Comparison of ENCODE assay signal across 1 cellular context in the genomic region with DNA sequence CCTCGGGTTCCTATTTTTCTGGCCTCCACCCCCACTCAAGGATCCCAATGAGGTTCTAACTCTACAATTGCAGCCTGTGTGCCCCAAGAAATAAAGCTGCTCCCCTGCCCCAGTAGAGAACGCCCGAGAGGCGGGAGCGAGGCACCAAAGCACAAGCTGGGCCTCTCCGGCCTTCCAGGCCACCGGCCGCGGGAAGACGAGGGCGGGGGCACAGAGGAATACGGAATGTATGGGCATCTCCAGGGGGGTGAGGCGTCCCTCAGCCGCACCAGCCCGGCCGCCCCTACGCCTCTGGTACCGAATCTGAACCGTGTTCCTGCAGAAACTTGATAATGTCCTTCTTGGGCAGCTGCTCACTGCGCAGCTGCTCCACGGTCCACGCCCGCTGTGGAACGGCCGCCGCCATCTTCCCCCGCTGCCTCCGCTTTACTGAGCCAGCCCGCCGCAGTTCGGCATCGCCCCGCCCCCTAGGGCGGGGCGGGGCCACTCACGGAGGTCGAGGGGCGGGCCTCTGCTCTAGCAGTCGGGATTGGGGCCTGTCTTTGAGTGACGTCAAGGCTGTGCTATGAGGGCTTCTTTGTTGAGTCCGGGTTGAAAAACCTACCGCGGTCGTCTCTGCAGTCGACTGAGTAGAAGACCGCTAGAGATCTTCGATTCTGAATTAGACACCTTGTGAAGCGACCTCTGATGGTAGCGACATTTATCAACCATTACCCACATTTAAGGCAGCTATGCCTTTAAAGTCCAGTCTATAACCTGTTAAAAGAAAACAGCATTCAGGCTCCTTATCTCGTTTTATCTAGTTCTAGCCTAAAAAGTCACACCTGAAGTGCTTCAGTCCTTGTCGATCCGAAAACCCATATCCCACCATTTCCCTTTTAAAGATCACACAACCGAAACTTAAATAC.
A peak's percentile ranks its signal among the peaks of the same experiment; 100 is the strongest.
TF ChIP-seq lines count a peak whose summit lies in the region.

Gene FKBP3 (minus strand): TSS at position 431 of the 908 bp plus-strand sequence. CDS start 25 bp downstream, at position 406.

TF ChIP-seq in WTC11, 78 proteins besides CTCF, POLR2A, EP300 and RAD21 (continued from another document and continues in another):
- TF ChIP-seq, protein P1, sequence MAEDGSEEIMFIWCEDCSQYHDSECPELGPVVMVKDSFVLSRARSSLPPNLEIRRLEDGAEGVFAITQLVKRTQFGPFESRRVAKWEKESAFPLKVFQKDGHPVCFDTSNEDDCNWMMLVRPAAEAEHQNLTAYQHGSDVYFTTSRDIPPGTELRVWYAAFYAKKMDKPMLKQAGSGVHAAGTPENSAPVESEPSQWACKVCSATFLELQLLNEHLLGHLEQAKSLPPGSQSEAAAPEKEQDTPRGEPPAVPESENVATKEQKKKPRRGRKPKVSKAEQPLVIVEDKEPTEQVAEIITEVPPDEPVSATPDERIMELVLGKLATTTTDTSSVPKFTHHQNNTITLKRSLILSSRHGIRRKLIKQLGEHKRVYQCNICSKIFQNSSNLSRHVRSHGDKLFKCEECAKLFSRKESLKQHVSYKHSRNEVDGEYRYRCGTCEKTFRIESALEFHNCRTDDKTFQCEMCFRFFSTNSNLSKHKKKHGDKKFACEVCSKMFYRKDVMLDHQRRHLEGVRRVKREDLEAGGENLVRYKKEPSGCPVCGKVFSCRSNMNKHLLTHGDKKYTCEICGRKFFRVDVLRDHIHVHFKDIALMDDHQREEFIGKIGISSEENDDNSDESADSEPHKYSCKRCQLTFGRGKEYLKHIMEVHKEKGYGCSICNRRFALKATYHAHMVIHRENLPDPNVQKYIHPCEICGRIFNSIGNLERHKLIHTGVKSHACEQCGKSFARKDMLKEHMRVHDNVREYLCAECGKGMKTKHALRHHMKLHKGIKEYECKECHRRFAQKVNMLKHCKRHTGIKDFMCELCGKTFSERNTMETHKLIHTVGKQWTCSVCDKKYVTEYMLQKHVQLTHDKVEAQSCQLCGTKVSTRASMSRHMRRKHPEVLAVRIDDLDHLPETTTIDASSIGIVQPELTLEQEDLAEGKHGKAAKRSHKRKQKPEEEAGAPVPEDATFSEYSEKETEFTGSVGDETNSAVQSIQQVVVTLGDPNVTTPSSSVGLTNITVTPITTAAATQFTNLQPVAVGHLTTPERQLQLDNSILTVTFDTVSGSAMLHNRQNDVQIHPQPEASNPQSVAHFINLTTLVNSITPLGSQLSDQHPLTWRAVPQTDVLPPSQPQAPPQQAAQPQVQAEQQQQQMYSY (CRISPR knock-in tag; IDR thresholded peaks at IDR 0.05): peak; percentile 11; the same call in 1 of the 2 replicates
- peak; percentile 77; the same call in 1 of the 2 replicates for TF ChIP-seq CREM (CRISPR knock-in tag; IDR thresholded peaks at IDR 0.05)
- TF ChIP-seq TP53 (CRISPR knock-in tag; IDR thresholded peaks at IDR 0.05): no peak; the same call in 1 of the 2 replicates
- TF ChIP-seq, protein P2, sequence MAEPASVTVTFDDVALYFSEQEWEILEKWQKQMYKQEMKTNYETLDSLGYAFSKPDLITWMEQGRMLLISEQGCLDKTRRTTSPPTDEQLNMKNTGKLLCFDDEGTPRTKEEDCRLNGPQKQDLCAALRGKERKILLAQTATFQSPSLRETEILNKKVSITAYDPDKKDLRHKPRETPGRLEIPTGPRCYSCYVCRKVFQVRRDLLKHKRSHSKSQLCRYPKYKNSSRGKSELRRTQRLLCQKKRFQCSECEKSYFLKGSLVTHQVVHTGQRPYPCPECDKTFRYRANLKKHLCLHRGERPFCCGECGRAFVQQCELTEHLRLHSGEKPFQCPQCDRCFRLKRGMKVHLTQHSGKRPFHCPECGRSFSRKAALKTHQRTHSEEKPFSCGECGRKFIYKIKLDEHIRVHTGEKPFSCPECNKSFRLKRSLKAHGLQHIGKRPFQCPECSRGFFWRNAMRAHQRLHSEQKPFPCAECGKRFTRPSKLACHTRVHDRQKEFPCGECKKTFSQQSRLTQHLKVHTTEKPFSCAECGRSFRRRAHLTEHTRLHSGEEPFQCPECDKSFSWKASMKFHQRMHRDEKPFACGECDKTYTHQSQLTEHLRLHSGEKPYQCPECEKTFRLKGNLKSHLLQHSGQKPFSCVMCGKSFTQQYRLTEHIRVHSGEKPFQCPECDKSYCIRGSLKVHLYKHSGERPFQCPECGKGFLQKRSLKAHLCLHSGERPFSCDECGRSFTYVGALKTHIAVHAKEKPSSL (CRISPR knock-in tag; conservative IDR thresholded peaks at IDR 0.05): no peak
- TF ChIP-seq, protein P3, sequence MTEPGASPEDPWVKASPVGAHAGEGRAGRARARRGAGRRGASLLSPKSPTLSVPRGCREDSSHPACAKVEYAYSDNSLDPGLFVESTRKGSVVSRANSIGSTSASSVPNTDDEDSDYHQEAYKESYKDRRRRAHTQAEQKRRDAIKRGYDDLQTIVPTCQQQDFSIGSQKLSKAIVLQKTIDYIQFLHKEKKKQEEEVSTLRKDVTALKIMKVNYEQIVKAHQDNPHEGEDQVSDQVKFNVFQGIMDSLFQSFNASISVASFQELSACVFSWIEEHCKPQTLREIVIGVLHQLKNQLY (CRISPR knock-in tag; IDR thresholded peaks at IDR 0.05): 0 out of 2 replicates have a peak, but pooled peaks have one; percentile 24
- no peak for TF ChIP-seq CREB1 (CRISPR knock-in tag; IDR thresholded peaks at IDR 0.05)
- TF ChIP-seq, protein P4, sequence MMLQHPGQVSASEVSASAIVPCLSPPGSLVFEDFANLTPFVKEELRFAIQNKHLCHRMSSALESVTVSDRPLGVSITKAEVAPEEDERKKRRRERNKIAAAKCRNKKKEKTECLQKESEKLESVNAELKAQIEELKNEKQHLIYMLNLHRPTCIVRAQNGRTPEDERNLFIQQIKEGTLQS (CRISPR knock-in tag; conservative IDR thresholded peaks at IDR 0.05): no peak
- TF ChIP-seq ZNF263 (CRISPR knock-in tag; IDR thresholded peaks at IDR 0.05; ENCODE audit: low read depth): no peak
- TF ChIP-seq, protein P5, sequence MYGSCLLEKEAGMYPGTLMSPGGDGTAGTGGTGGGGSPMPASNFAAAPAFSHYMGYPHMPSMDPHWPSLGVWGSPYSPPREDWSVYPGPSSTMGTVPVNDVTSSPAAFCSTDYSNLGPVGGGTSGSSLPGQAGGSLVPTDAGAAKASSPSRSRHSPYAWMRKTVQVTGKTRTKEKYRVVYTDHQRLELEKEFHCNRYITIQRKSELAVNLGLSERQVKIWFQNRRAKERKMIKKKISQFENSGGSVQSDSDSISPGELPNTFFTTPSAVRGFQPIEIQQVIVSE (CRISPR knock-in tag; IDR thresholded peaks at IDR 0.05; ENCODE audit: borderline replicate concordance): no peak
- no peak for TF ChIP-seq NR3C1 (CRISPR knock-in tag; conservative IDR thresholded peaks at IDR 0.05; ENCODE audit: low read depth)
- peak; percentile 74 for TF ChIP-seq NFYB (CRISPR knock-in tag; conservative IDR thresholded peaks at IDR 0.05; ENCODE audit: low read depth)
- TF ChIP-seq ZNF671 (CRISPR knock-in tag; IDR thresholded peaks at IDR 0.05): no peak
- TF ChIP-seq PRRX2 (CRISPR knock-in tag; IDR thresholded peaks at IDR 0.05): no peak
- TF ChIP-seq SMAD4 (CRISPR knock-in tag; IDR thresholded peaks at IDR 0.05): no peak
- TF ChIP-seq, protein P6, sequence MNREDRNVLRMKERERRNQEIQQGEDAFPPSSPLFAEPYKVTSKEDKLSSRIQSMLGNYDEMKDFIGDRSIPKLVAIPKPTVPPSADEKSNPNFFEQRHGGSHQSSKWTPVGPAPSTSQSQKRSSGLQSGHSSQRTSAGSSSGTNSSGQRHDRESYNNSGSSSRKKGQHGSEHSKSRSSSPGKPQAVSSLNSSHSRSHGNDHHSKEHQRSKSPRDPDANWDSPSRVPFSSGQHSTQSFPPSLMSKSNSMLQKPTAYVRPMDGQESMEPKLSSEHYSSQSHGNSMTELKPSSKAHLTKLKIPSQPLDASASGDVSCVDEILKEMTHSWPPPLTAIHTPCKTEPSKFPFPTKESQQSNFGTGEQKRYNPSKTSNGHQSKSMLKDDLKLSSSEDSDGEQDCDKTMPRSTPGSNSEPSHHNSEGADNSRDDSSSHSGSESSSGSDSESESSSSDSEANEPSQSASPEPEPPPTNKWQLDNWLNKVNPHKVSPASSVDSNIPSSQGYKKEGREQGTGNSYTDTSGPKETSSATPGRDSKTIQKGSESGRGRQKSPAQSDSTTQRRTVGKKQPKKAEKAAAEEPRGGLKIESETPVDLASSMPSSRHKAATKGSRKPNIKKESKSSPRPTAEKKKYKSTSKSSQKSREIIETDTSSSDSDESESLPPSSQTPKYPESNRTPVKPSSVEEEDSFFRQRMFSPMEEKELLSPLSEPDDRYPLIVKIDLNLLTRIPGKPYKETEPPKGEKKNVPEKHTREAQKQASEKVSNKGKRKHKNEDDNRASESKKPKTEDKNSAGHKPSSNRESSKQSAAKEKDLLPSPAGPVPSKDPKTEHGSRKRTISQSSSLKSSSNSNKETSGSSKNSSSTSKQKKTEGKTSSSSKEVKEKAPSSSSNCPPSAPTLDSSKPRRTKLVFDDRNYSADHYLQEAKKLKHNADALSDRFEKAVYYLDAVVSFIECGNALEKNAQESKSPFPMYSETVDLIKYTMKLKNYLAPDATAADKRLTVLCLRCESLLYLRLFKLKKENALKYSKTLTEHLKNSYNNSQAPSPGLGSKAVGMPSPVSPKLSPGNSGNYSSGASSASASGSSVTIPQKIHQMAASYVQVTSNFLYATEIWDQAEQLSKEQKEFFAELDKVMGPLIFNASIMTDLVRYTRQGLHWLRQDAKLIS (CRISPR knock-in tag; IDR thresholded peaks at IDR 0.05; ENCODE audit: borderline replicate concordance): no peak
- TF ChIP-seq OVOL2 (CRISPR knock-in tag; IDR thresholded peaks at IDR 0.05; ENCODE audit: borderline replicate concordance): no peak
- TF ChIP-seq EMX1 (CRISPR knock-in tag; IDR thresholded peaks at IDR 0.05): no peak
- no peak for TF ChIP-seq RORB (CRISPR knock-in tag; IDR thresholded peaks at IDR 0.05)
- TF ChIP-seq ELF4 (CRISPR knock-in tag; IDR thresholded peaks at IDR 0.05; ENCODE audit: low read depth): no peak
- TF ChIP-seq, protein P7, sequence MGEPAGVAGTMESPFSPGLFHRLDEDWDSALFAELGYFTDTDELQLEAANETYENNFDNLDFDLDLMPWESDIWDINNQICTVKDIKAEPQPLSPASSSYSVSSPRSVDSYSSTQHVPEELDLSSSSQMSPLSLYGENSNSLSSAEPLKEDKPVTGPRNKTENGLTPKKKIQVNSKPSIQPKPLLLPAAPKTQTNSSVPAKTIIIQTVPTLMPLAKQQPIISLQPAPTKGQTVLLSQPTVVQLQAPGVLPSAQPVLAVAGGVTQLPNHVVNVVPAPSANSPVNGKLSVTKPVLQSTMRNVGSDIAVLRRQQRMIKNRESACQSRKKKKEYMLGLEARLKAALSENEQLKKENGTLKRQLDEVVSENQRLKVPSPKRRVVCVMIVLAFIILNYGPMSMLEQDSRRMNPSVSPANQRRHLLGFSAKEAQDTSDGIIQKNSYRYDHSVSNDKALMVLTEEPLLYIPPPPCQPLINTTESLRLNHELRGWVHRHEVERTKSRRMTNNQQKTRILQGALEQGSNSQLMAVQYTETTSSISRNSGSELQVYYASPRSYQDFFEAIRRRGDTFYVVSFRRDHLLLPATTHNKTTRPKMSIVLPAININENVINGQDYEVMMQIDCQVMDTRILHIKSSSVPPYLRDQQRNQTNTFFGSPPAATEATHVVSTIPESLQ (CRISPR knock-in tag; IDR thresholded peaks at IDR 0.05): no peak
- no peak for TF ChIP-seq ZNF219 (CRISPR knock-in tag; IDR thresholded peaks at IDR 0.05; ENCODE audit: borderline replicate concordance)
- TF ChIP-seq FOXP4 (CRISPR knock-in tag; IDR thresholded peaks at IDR 0.05): peak; percentile 51; the same call in 1 of the 2 replicates
- TF ChIP-seq, protein P8, sequence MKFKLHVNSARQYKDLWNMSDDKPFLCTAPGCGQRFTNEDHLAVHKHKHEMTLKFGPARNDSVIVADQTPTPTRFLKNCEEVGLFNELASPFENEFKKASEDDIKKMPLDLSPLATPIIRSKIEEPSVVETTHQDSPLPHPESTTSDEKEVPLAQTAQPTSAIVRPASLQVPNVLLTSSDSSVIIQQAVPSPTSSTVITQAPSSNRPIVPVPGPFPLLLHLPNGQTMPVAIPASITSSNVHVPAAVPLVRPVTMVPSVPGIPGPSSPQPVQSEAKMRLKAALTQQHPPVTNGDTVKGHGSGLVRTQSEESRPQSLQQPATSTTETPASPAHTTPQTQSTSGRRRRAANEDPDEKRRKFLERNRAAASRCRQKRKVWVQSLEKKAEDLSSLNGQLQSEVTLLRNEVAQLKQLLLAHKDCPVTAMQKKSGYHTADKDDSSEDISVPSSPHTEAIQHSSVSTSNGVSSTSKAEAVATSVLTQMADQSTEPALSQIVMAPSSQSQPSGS (CRISPR knock-in tag; IDR thresholded peaks at IDR 0.05; ENCODE audit: borderline replicate concordance, low read depth): no peak
- TF ChIP-seq, protein P9, sequence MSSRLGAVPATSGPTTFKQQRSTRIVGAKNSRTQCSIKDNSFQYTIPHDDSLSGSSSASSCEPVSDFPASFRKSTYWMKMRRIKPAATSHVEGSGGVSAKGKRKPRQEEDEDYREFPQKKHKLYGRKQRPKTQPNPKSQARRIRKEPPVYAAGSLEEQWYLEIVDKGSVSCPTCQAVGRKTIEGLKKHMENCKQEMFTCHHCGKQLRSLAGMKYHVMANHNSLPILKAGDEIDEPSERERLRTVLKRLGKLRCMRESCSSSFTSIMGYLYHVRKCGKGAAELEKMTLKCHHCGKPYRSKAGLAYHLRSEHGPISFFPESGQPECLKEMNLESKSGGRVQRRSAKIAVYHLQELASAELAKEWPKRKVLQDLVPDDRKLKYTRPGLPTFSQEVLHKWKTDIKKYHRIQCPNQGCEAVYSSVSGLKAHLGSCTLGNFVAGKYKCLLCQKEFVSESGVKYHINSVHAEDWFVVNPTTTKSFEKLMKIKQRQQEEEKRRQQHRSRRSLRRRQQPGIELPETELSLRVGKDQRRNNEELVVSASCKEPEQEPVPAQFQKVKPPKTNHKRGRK (CRISPR knock-in tag; IDR thresholded peaks at IDR 0.05; ENCODE audit: borderline replicate concordance): no peak
- peak; percentile 64 for TF ChIP-seq SP1 (CRISPR knock-in tag; conservative IDR thresholded peaks at IDR 0.05)
- TF ChIP-seq GABPB1 (CRISPR knock-in tag; IDR thresholded peaks at IDR 0.05): no peak
- TF ChIP-seq MYBL2 (CRISPR knock-in tag; IDR thresholded peaks at IDR 0.05): 0 out of 2 replicates have a peak, but pooled peaks have one; percentile 35
- TF ChIP-seq RELA (CRISPR knock-in tag; IDR thresholded peaks at IDR 0.05; ENCODE audit: borderline replicate concordance): no peak
- peak; percentile 78; the same call in 1 of the 2 replicates for TF ChIP-seq FOXP1 (CRISPR knock-in tag; IDR thresholded peaks at IDR 0.05; ENCODE audit: borderline replicate concordance)
- no peak for TF ChIP-seq ETV6 (CRISPR knock-in tag; IDR thresholded peaks at IDR 0.05)
- TF ChIP-seq KAT7 (CRISPR knock-in tag; IDR thresholded peaks at IDR 0.05; ENCODE audit: borderline replicate concordance): no peak
- no peak for TF ChIP-seq IRF2 (CRISPR knock-in tag; IDR thresholded peaks at IDR 0.05; ENCODE audit: borderline replicate concordance, low read depth)
- no peak for TF ChIP-seq NFATC4 (CRISPR knock-in tag; IDR thresholded peaks at IDR 0.05)
- no peak for TF ChIP-seq MXD4 (CRISPR knock-in tag; IDR thresholded peaks at IDR 0.05; ENCODE audit: borderline replicate concordance)
- no peak for TF ChIP-seq TEAD1 (CRISPR knock-in tag; IDR thresholded peaks at IDR 0.05)
